ENCODE assay signal across 8 cellular contexts in genomic region chr7:99386584-99387238, GRCh38. TPM values are rescaled to one million over a fixed set of nuclear protein-coding genes. Genes with fewer than 3 reads are reported as not detected.
DNase-seq lines count a peak whose midpoint lies in the region; ATAC-seq and TF ChIP-seq lines count a peak whose summit lies in the region.

No MANE protein-coding gene starts in this region.

- no peak for ATAC-seq in HG03354 (IDR thresholded peaks at IDR 0.05; ENCODE audit: poor library complexity, severe bottlenecking, unreplicated experiment)

- intact Hi-C loops in lower leg skin (cut with DNase I; ENCODE audit: low total_unique reads) = no loop called here

- CTCF ChIA-PET in GM10248 (lab: Yijun Ruan, JAX) = interaction anchor here (0.9 to 1.8 kb wide), 10 partner anchors 12 to 346 kb away, joined by 3 to 11 read pairs (median 4); partner anchors contain the start of gene ARPC1B

- peaks cover 21% of the 10 kb centered on the region for H3K4me1 ChIP-seq in effector memory CD4-positive, alpha-beta T cell (ENCODE audit: control insufficient read depth, insufficient read depth, low read length, poor library complexity, severe bottlenecking)
- peaks cover 2% of the 10 kb centered on the region for H3K4me1 ChIP-seq in suprapubic skin

- POLR2A ChIA-PET in GM10248 (lab: Yijun Ruan, JAX) = interaction anchor here (0.6 kb wide), 1 partner anchor 275 kb away, joined by 3 read pairs; no protein-coding TSS in a partner anchor

- no peak overlapping the region for H3K4me3 ChIP-seq in effector memory CD4-positive, alpha-beta T cell (ENCODE audit: insufficient read depth, low read depth, low read length, poor library complexity, severe bottlenecking)
- H3K4me3 ChIP-seq in suprapubic skin (no peak overlapping the region), lower leg skin (ENCODE audit: low read depth, poor library complexity, severe bottlenecking) (no peak overlapping the region)

- peak; percentile 55 for TF ChIP-seq CTCF in GM10248 (IDR thresholded peaks at IDR 0.05; ENCODE audit: control extremely low read depth, extremely low read depth, low read depth, missing control alignments)
- no peak for TF ChIP-seq CTCF in suprapubic skin (IDR thresholded peaks at IDR 0.05)
- TF ChIP-seq CTCF in lower leg skin (IDR thresholded peaks at IDR 0.05) = no peak

- no peaks in the 10 kb centered on the region for H3K9me3 ChIP-seq in effector memory CD4-positive, alpha-beta T cell (ENCODE audit: control insufficient read depth, low read length)
- no peaks in the 10 kb centered on the region for H3K9me3 ChIP-seq in suprapubic skin

- H3K27ac ChIP-seq in effector memory CD4-positive, alpha-beta T cell (ENCODE audit: insufficient read depth, low read length, poor library complexity, severe bottlenecking) = peak overlapping the region; percentile 32
- H3K27ac ChIP-seq in suprapubic skin = no peak overlapping the region

- 91% methylated on average over 9 of the region's 9 CpGs for WGBS in suprapubic skin
- WGBS in lower leg skin, 2 donors = 88 to 95% methylated on average over 9 of the region's 9 CpGs

- TF ChIP-seq EP300 in suprapubic skin (IDR thresholded peaks at IDR 0.05) = no peak

- peak; percentile 55 for DNase-seq in A172 (ENCODE audit: low spot score)
- no peak for DNase-seq in GM10248 (ENCODE audit: extremely low spot score)
- DNase-seq in OCI-M1 (lab: John Stamatoyannopoulos, UW) = peak; percentile 87
- no peak for DNase-seq in effector memory CD4-positive, alpha-beta T cell
- DNase-seq in UCSD-AML1 (lab: John Stamatoyannopoulos, UW; ENCODE audit: unreplicated experiment) = no peak
- no peak for DNase-seq in suprapubic skin (ENCODE audit: low spot score in 2 of 2)
- no peak for DNase-seq in lower leg skin (ENCODE audit: low spot score in 2 of 2)

- no peaks in the 10 kb centered on the region for H3K27me3 ChIP-seq in effector memory CD4-positive, alpha-beta T cell (replicated peaks; ENCODE audit: control insufficient read depth, insufficient read depth, low read length, poor library complexity, severe bottlenecking)
- H3K27me3 ChIP-seq in suprapubic skin = no peaks in the 10 kb centered on the region

- TF ChIP-seq POLR2A in suprapubic skin (IDR thresholded peaks at IDR 0.05) = no peak
- no peak for TF ChIP-seq POLR2A in lower leg skin (IDR thresholded peaks at IDR 0.05)

- peaks cover 67% of the 10 kb centered on the region for H3K36me3 ChIP-seq in effector memory CD4-positive, alpha-beta T cell (ENCODE audit: control insufficient read depth, insufficient read depth, low read length)
- peaks cover 61% of the 10 kb centered on the region for H3K36me3 ChIP-seq in suprapubic skin

RNA-seq across cellular contexts. Expression of gene ARPC1B, which starts 12.2 kb away (rescaled TPM):
- 549 and 731 TPM in 2 replicates for total RNA-seq in A172 (2014; rRNA removed; shearing (Covaris generic))
- 10 to 100 TPM; 48.9 to 66.9 (median 64.2) TPM for total RNA-seq in suprapubic skin
- 10 to 100 TPM; 51.4 to 83.1 (median 54.3) TPM for total RNA-seq in lower leg skin

RNA-seq across cellular contexts. Expression of gene PDAP1, which starts 21.7 kb away (rescaled TPM):
- 236 and 279 TPM in 2 replicates for total RNA-seq in A172 (2014; rRNA removed; shearing (Covaris generic))
- total RNA-seq in suprapubic skin = 10 to 100 TPM; 47.2 to 68.5 (median 48.3) TPM
- total RNA-seq in lower leg skin = 10 to 100 TPM; 64.8 to 81.8 (median 73.9) TPM

RNA-seq across cellular contexts. Expression of gene BUD31, which starts 22.1 kb away (rescaled TPM):
- 180 and 228 TPM in 2 replicates for total RNA-seq in A172 (2014; rRNA removed; shearing (Covaris generic))
- total RNA-seq in suprapubic skin (10 to 100 TPM; 50.3 to 71.4 (median 60.3) TPM), lower leg skin (10 to 100 TPM; 48.2 to 71.0 (median 58.5) TPM)

RNA-seq across cellular contexts. Expression of gene PTCD1, which starts 51.9 kb away (rescaled TPM):
- 13.2 and 38.5 TPM in 2 replicates for total RNA-seq in A172 (2014; rRNA removed; shearing (Covaris generic))
- 10 to 100 TPM in 2 of 4 donors, 1 to 10 TPM in 2; 7.7 to 14.8 (median 10.7) TPM for total RNA-seq in suprapubic skin
- 10 to 100 TPM in 1 of 4 donors, 1 to 10 TPM in 3; 8.5 to 14.2 (median 9.5) TPM for total RNA-seq in lower leg skin

RNA-seq across cellular contexts. Expression of gene CPSF4, which starts 52.0 kb away (rescaled TPM):
- total RNA-seq in A172 (2014; rRNA removed; shearing (Covaris generic)) = 32.0 and 39.0 TPM in 2 replicates
- 10 to 100 TPM; 35.0 to 59.9 (median 41.7) TPM for total RNA-seq in suprapubic skin
- total RNA-seq in lower leg skin = 10 to 100 TPM; 23.7 to 41.6 (median 28.3) TPM

Comparison
In these comparisons a context has a peak if more than half of its experiments do, and no peak if none do; other contexts are left out.
1. DNase-seq: peak in A172 (single experiment) and OCI-M1 (single experiment); none in GM10248 (single experiment), effector memory CD4-positive, alpha-beta T cell (0 of 3), UCSD-AML1 (single experiment), suprapubic skin (0 of 2) and lower leg skin (0 of 2).